9 cellular contexts compared by ENCODE assay signal in genomic region chr10:22681783-22682183, GRCh38. TPM values are rescaled to one million over a fixed set of nuclear protein-coding genes. Genes with fewer than 3 reads are reported as not detected.
A peak's percentile ranks its signal among the peaks of the same experiment; 100 is the strongest.
DNase-seq lines count a peak whose midpoint lies in the region; ATAC-seq and TF ChIP-seq lines count a peak whose summit lies in the region.
"Had no signal": no experiment of that assay in that cellular context is flagged by ENCODE, and none has a peak within 500 bp of the region (broad histone marks: within the 10 kb centered on the region; RNA-seq: fewer than 3 reads in every experiment).

No MANE protein-coding gene starts in this region.

- no peak for TF ChIP-seq CTCF in smooth muscle cell (IDR thresholded peaks at IDR 0.05; ENCODE audit: borderline replicate concordance, insufficient read depth, poor library complexity, severe bottlenecking)

- no peak overlapping the region for H2AFZ ChIP-seq in smooth muscle cell (ENCODE audit: low read depth)

- ATAC-seq in GM19467 (IDR thresholded peaks at IDR 0.05; ENCODE audit: unreplicated experiment) (no peak), HG03520 (IDR thresholded peaks at IDR 0.05; ENCODE audit: unreplicated experiment) (no peak)

- peaks cover 7% of the 10 kb centered on the region for H4K20me1 ChIP-seq in smooth muscle cell (ENCODE audit: low read depth)

- H3K27me3 ChIP-seq in smooth muscle cell (ENCODE audit: low read depth), result no peaks in the 10 kb centered on the region
- H3K27me3 ChIP-seq: BLaER1 treated with 17β-estradiol and CSF1 and Interleukin-3, amounts not matched to agents 10 nM and 100 nM had no signal

- 64% methylated on average over 4 of the region's 4 CpGs for WGBS in smooth muscle cell (ENCODE audit: low lambda C conversion rate)

- peaks cover 9% of the 10 kb centered on the region for H3K4me1 ChIP-seq in smooth muscle cell (ENCODE audit: low read depth)

- peaks cover 44% of the 10 kb centered on the region for H3K79me2 ChIP-seq in smooth muscle cell (ENCODE audit: low read depth)

- H3K4me2 ChIP-seq in smooth muscle cell, result peak overlapping the region; percentile 51

- no peaks in the 10 kb centered on the region for H3K36me3 ChIP-seq in smooth muscle cell (ENCODE audit: low read depth)

- no peak overlapping the region for H3K4me3 ChIP-seq in smooth muscle cell
- H3K4me3 ChIP-seq: BLaER1 treated with 17β-estradiol and CSF1 and Interleukin-3, amounts not matched to agents 10 nM and 100 nM had no signal

- H3K27ac ChIP-seq in smooth muscle cell (ENCODE audit: low read depth), result peak overlapping the region; percentile 90

- H3K9me3 ChIP-seq in smooth muscle cell (replicated peaks; ENCODE audit: low read depth), result no peaks in the 10 kb centered on the region

- peak overlapping the region; percentile 72 for H3K9ac ChIP-seq in smooth muscle cell (ENCODE audit: low read depth)
- H3K9ac ChIP-seq: BLaER1 treated with 17β-estradiol and CSF1 and Interleukin-3, amounts not matched to agents 10 nM and 100 nM had no signal

- peak; percentile 62 for DNase-seq in activated CD8-positive, alpha-beta memory T cell treated with anti-CD3 and anti-CD28 coated beads for 24 hours
- no peak for DNase-seq in activated CD8-positive, alpha-beta memory T cell treated with anti-CD3 and anti-CD28 coated beads, Interleukin-2, amount 50 U/mL, for 48 hours
- DNase-seq in T-helper 9 cell, result peak; percentile 25
- peak; percentile 52 for DNase-seq in effector CD4-positive, alpha-beta T cell
- DNase-seq in smooth muscle cell (lab: John Stamatoyannopoulos, UW; ENCODE audit: unreplicated experiment), result no peak
- no peak for DNase-seq in 8988T

- H3F3A ChIP-seq in smooth muscle cell (ENCODE audit: low read depth), result no peaks in the 10 kb centered on the region

RNA-seq across cellular contexts. Expression of gene PIP4K2A, which starts 32.6 kb away (rescaled TPM):
- 8.9 and 13.7 TPM in 2 replicates for total RNA-seq in smooth muscle cell
- polyA plus RNA-seq in smooth muscle cell, result 7.5 and 7.9 TPM in 2 replicates

Comparison
In these comparisons a context has a peak if more than half of its experiments do, and no peak if none do; other contexts are left out.
1. DNase-seq: peak in activated CD8-positive, alpha-beta memory T cell treated with anti-CD3 and anti-CD28 coated beads for 24 hours (single experiment), T-helper 9 cell (single experiment) and effector CD4-positive, alpha-beta T cell (single experiment); none in activated CD8-positive, alpha-beta memory T cell treated with anti-CD3 and anti-CD28 coated beads, Interleukin-2, amount 50 U/mL, for 48 hours (single experiment), smooth muscle cell (single experiment) and 8988T (single experiment).